Comparison of ENCODE assay signal across 13 cellular contexts in the genomic region with DNA sequence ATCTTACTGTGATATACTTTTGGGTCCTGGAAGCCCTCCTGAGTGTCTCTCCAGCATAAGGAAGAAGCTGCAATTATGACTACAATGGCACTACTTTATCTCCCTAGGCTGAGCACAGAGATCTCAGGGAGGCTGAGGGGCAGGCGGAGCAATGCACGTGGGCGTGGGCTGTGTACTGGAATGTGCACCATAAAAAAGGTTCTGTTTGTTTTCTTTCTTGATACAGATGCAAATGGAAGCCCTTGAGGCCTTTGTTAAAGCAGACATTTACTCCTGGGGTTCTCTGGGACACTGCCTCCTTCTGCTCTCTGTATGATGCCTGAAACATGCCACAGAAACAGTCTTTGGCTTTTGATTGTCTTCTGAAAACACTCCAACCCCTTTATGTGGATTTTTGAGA.
A peak's percentile ranks its signal among the peaks of the same experiment; 100 is the strongest.
DNase-seq lines count a peak whose midpoint lies in the region; TF ChIP-seq lines count a peak whose summit lies in the region.
"Had no signal": no experiment of that assay in that cellular context is flagged by ENCODE, and none has a peak within 500 bp of the region (broad histone marks: within the 10 kb centered on the region; RNA-seq: fewer than 3 reads in every experiment).

No MANE protein-coding gene starts in this region.

- H4K91ac ChIP-seq in H9 (ENCODE audit: insufficient read length, low read depth, low read length), result no peak overlapping the region

- H3K27ac ChIP-seq in H9 (ENCODE audit: insufficient read length, low read depth, low read length) (no peak overlapping the region), coronary artery (no peak overlapping the region)
- H3K27ac ChIP-seq: brain microvascular endothelial cell had no signal

- no peak overlapping the region for H2BK20ac ChIP-seq in H9 (ENCODE audit: low read depth, low read length, poor library complexity, severe bottlenecking)

- H3K4me3 ChIP-seq in iPS-15b (ENCODE audit: low read depth, low read length) (peak overlapping the region; percentile 16), coronary artery (no peak overlapping the region)

- no peaks in the 10 kb centered on the region for H3K23me2 ChIP-seq in H9 (ENCODE audit: insufficient read length, low read depth, low read length, poor library complexity, severe bottlenecking)

- H4K5ac ChIP-seq in H9 (ENCODE audit: insufficient read length, low read depth, low read length), result no peak overlapping the region

- H3T11ph ChIP-seq in H9 (ENCODE audit: low read length), result no peak overlapping the region

- H3K23ac ChIP-seq in H9 (ENCODE audit: insufficient read length, low read depth, low read length), result no peak overlapping the region

- H4K20me1 ChIP-seq in H9 (ENCODE audit: control insufficient read depth, insufficient read depth, insufficient read length), result no peaks in the 10 kb centered on the region

- no peak overlapping the region for H2AK5ac ChIP-seq in H9 (ENCODE audit: insufficient read length, low read length)

- H3K9ac ChIP-seq in H9 (ENCODE audit: extremely low read depth, insufficient read length, low read length) (no peak overlapping the region), iPS-15b (ENCODE audit: low read depth, low read length) (no peak overlapping the region)

- peaks cover 20 to 32% of the 10 kb centered on the region in 2 experiments for H3K4me1 Mint-ChIP-seq in H9

- H3K27ac Mint-ChIP-seq in H9, result peak overlapping the region in 2 of 3 experiments; percentile 34 to 95; a peak in 5 of 7 replicates

- peaks cover 14 to 19% of the 10 kb centered on the region in 2 experiments for H3K9me3 Mint-ChIP-seq in H9

- no peaks in the 10 kb centered on the region for H3K36me3 ChIP-seq in iPS-15b (ENCODE audit: control insufficient read depth, insufficient read depth, low read length)
- H3K36me3 ChIP-seq: BE2C, brain microvascular endothelial cell had no signal

- no peaks in the 10 kb centered on the region for H3K79me2 ChIP-seq in H9 (ENCODE audit: insufficient read depth, low read length)

- no peak overlapping the region for H2BK15ac ChIP-seq in H9 (ENCODE audit: low read depth, low read length)

- H3K27me3 Mint-ChIP-seq in H9 (ENCODE audit: low read depth), result peaks cover 41% of the 10 kb centered on the region

- TF ChIP-seq CTCF in H9 (conservative IDR thresholded peaks at IDR 0.05) (no peak), coronary artery (IDR thresholded peaks at IDR 0.05) (no peak)

- H3K36me3 Mint-ChIP-seq in H9 (ENCODE audit: insufficient read depth in 1 of 3, low read depth in 3 of 3), result peaks cover 3 to 16% (median 6%) of the 10 kb centered on the region in 3 experiments; a peak in 4 of 7 replicates

- no peak overlapping the region for H3K4ac ChIP-seq in H9 (ENCODE audit: low read depth, low read length)

- H3K9me3 ChIP-seq in H9 (ENCODE audit: control insufficient read depth, low read depth, low read length), result no peaks in the 10 kb centered on the region
- no peaks in the 10 kb centered on the region for H3K9me3 ChIP-seq in iPS-15b (ENCODE audit: control insufficient read depth, insufficient read depth, low read length)
- H3K9me3 ChIP-seq: BE2C had no signal

- H3K4me1 ChIP-seq in H9 (ENCODE audit: insufficient read depth, low read length) (peaks cover 3% of the 10 kb centered on the region; the same call in 1 of the 2 replicates), iPS-15b (ENCODE audit: control insufficient read depth, insufficient read depth, low read length) (peaks cover 8% of the 10 kb centered on the region)
- H3K4me1 ChIP-seq: BE2C had no signal

- no peak overlapping the region for H4K8ac ChIP-seq in H9 (replicated peaks; ENCODE audit: insufficient read length, low read depth, low read length)

- no peak overlapping the region for H3K14ac ChIP-seq in H9 (ENCODE audit: insufficient read depth, low read length)

- H2BK12ac ChIP-seq in H9 (ENCODE audit: insufficient read length, low read depth, low read length), result no peak overlapping the region

- no peak overlapping the region for H2BK120ac ChIP-seq in H9 (ENCODE audit: low read depth, low read length, poor library complexity, severe bottlenecking)

- no peak overlapping the region for H2BK5ac ChIP-seq in H9 (ENCODE audit: insufficient read length, low read length)

- no peaks in the 10 kb centered on the region; the same call in 1 of the 2 replicates for H3K27me3 ChIP-seq in H9 (ENCODE audit: insufficient read depth, low read length)
- peaks cover 6% of the 10 kb centered on the region for H3K27me3 ChIP-seq in iPS-15b (ENCODE audit: control insufficient read depth, insufficient read depth, low read length)
- H3K27me3 ChIP-seq: BE2C, brain microvascular endothelial cell had no signal

- H3K18ac ChIP-seq in H9 (ENCODE audit: insufficient read length, low read depth, low read length), result no peak overlapping the region

- no peaks in the 10 kb centered on the region for H3K79me1 ChIP-seq in H9 (ENCODE audit: insufficient read depth, low read depth, low read length, poor library complexity, severe bottlenecking)

- no peak overlapping the region for H3K4me2 ChIP-seq in H9 (ENCODE audit: insufficient read depth, insufficient read length, low read length)

- DNase-seq in H9, result peak; percentile 66
- DNase-seq in RPMI7951 (ENCODE audit: low read depth), result peak; percentile 15
- DNase-seq in renal cortical epithelial cell (ENCODE audit: low read depth), result peak; percentile 61
- DNase-seq in coronary artery (ENCODE audit: low spot score), result no peak
- DNase-seq in stimulated activated CD8-positive, alpha-beta memory T cell treated with anti-CD3 and anti-CD28 coated beads, Interleukin-4, amount 100 ng/mL, for 48 hours, result no peak
- DNase-seq in DMS79 (lab: John Stamatoyannopoulos, UW), result no peak
- no peak for DNase-seq in NCI-H2081 (lab: John Stamatoyannopoulos, UW)
- DNase-seq: BE2C; brain microvascular endothelial cell; DMS53; effector CD4-positive, alpha-beta T cell; MV-4-11 had no signal

- WGBS in H9 (ENCODE audit: extremely low coverage, insufficient read length, low lambda C conversion rate), result no CpG with 5 or more reads among the region's 3 CpGs

- no peak overlapping the region for H2AFZ ChIP-seq in H9 (ENCODE audit: low read length)

- no peak overlapping the region for H3K56ac ChIP-seq in H9 (ENCODE audit: insufficient read length, low read depth, low read length)

- no peak overlapping the region for H3K4me3 Mint-ChIP-seq in H9

Comparison
In these comparisons a context has a peak if more than half of its experiments do, and no peak if none do; other contexts are left out.
1. DNase-seq: peak in H9 (single experiment), RPMI7951 (single experiment) and renal cortical epithelial cell (single experiment); none in coronary artery (single experiment), stimulated activated CD8-positive, alpha-beta memory T cell treated with anti-CD3 and anti-CD28 coated beads, Interleukin-4, amount 100 ng/mL, for 48 hours (single experiment), DMS79 (single experiment) and NCI-H2081 (0 of 2).